In the genomic region with DNA sequence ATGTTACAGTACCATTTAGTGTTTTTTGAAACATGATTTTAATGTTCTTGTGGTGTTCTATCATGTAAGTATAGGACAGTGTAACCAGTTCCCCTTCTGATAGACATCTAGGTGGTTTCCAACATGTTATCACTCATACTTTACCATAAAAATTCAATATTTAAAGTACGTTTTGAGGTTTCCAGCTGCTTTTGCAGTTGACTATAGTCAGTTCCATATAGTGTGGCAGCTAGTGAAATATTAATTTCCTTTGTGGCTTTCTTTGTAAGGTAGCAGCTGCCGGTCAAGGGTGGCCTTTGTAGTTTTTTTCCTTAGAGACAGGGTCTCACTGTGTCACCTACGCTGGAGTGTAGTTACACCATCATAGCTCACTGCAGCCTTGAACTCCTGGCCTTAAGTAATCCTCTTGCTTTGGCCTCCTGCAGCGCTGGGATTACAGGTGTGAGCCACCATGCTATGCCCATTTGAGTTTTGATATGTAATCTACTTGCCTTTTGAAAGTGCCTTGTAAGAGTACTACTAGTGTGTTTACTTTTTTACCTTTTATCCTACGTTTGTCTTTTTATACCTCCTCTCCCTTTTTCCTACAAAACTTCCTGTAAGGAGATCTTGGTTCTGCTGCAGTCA, we compare ENCODE assay signal across 10 cellular contexts.
DNase-seq lines count a peak whose midpoint lies in the region; ATAC-seq and TF ChIP-seq lines count a peak whose summit lies in the region.
"Had no signal": no experiment of that assay in that cellular context is flagged by ENCODE, and none has a peak within 500 bp of the region (broad histone marks: within the 10 kb centered on the region; RNA-seq: fewer than 3 reads in every experiment).

No MANE protein-coding gene starts in this region.

- TF ChIP-seq CTCF in GM10266 (IDR thresholded peaks at IDR 0.05; ENCODE audit: control insufficient read depth, insufficient read depth, low read depth, missing control alignments) (no peak), mucosa of descending colon (IDR thresholded peaks at IDR 0.05) (no peak)

- CTCF ChIA-PET in activated CD4-positive, alpha-beta memory T cell treated with anti-CD3 and anti-CD28 coated beads, Interleukin-2, amount 10 ng/mL, durations not matched to agents 7 days and 5 days (lab: Charles Lee), result interaction anchor here (1.0 to 2.3 kb wide), 3 partner anchors 10 to 72 kb away, joined by 5 to 10 read pairs (median 7); a partner anchor contains a TSS

- peak; percentile 16 for DNase-seq in GM10266 (ENCODE audit: extremely low spot score)
- DNase-seq in activated CD4-positive, alpha-beta memory T cell treated with anti-CD3 and anti-CD28 coated beads, Interleukin-2, amount 10 ng/mL, durations not matched to agents 7 days and 5 days, result no peak
- no peak for DNase-seq in DMS79 (lab: John Stamatoyannopoulos, UW)
- DNase-seq in foreskin melanocyte, result no peak
- no peak for DNase-seq in mucosa of descending colon
- DNase-seq: NCI-H2081 treated with DMSO at 0.1 percent for 48 hours had no signal

- peaks cover 65% of the 10 kb centered on the region for H3K4me1 Mint-ChIP-seq in activated CD4-positive, alpha-beta memory T cell treated with anti-CD3 and anti-CD28 coated beads, Interleukin-2, amount 10 ng/mL, durations not matched to agents 7 days and 5 days

- intact Hi-C loops in mucosa of descending colon (cut with DNase I, micrococcal nuclease), result no loop called here

- peak; percentile 71 for ATAC-seq in GM19438 (IDR thresholded peaks at IDR 0.05; ENCODE audit: low read depth, unreplicated experiment)
- peak; percentile 50 for ATAC-seq in HG03039 (IDR thresholded peaks at IDR 0.05; ENCODE audit: unreplicated experiment)
- no peak for ATAC-seq in HG03025 (IDR thresholded peaks at IDR 0.05; ENCODE audit: low FRiP score, unreplicated experiment)
- no peak for ATAC-seq in mucosa of descending colon

- H3K36me3 ChIP-seq in mucosa of descending colon (ENCODE audit: low read depth), result no peaks in the 10 kb centered on the region

- POLR2A ChIA-PET in activated CD4-positive, alpha-beta memory T cell treated with anti-CD3 and anti-CD28 coated beads, Interleukin-2, amount 10 ng/mL, durations not matched to agents 7 days and 5 days (lab: Charles Lee), result interaction anchor here (1.1 to 2.9 kb wide), 4 partner anchors 62 to 178 kb away, joined by 5 to 27 read pairs (median 10); a partner anchor contains a TSS

- H3K27me3 Mint-ChIP-seq in activated CD4-positive, alpha-beta memory T cell treated with anti-CD3 and anti-CD28 coated beads, Interleukin-2, amount 10 ng/mL, durations not matched to agents 7 days and 5 days, result no peaks in the 10 kb centered on the region

- no peak overlapping the region for H3K4me3 Mint-ChIP-seq in activated CD4-positive, alpha-beta memory T cell treated with anti-CD3 and anti-CD28 coated beads, Interleukin-2, amount 10 ng/mL, durations not matched to agents 7 days and 5 days
- H3K4me3 Mint-ChIP-seq: memory B cell had no signal

- H3K36me3 Mint-ChIP-seq in activated CD4-positive, alpha-beta memory T cell treated with anti-CD3 and anti-CD28 coated beads, Interleukin-2, amount 10 ng/mL, durations not matched to agents 7 days and 5 days (ENCODE audit: low read depth), result peaks cover 15% of the 10 kb centered on the region
- H3K36me3 Mint-ChIP-seq: memory B cell had no signal

- no peaks in the 10 kb centered on the region for H3K4me1 ChIP-seq in mucosa of descending colon (ENCODE audit: low read depth)

- no peaks in the 10 kb centered on the region for H3K9me3 Mint-ChIP-seq in activated CD4-positive, alpha-beta memory T cell treated with anti-CD3 and anti-CD28 coated beads, Interleukin-2, amount 10 ng/mL, durations not matched to agents 7 days and 5 days
- H3K9me3 Mint-ChIP-seq: memory B cell had no signal

- H3K4me3 ChIP-seq in mucosa of descending colon, result no peak overlapping the region

- peak overlapping the region; percentile 59 for H3K27ac Mint-ChIP-seq in activated CD4-positive, alpha-beta memory T cell treated with anti-CD3 and anti-CD28 coated beads, Interleukin-2, amount 10 ng/mL, durations not matched to agents 7 days and 5 days
- H3K27ac Mint-ChIP-seq: memory B cell had no signal

- H3K9me3 ChIP-seq in mucosa of descending colon, result no peaks in the 10 kb centered on the region

Comparison
In these comparisons a context has a peak if more than half of its experiments do, and no peak if none do; other contexts are left out.
1. ATAC-seq: peak in GM19438 (single experiment) and HG03039 (single experiment); none in HG03025 (single experiment) and mucosa of descending colon (single experiment).